Comparison of ENCODE assay signal across 8 cellular contexts in the genomic region with DNA sequence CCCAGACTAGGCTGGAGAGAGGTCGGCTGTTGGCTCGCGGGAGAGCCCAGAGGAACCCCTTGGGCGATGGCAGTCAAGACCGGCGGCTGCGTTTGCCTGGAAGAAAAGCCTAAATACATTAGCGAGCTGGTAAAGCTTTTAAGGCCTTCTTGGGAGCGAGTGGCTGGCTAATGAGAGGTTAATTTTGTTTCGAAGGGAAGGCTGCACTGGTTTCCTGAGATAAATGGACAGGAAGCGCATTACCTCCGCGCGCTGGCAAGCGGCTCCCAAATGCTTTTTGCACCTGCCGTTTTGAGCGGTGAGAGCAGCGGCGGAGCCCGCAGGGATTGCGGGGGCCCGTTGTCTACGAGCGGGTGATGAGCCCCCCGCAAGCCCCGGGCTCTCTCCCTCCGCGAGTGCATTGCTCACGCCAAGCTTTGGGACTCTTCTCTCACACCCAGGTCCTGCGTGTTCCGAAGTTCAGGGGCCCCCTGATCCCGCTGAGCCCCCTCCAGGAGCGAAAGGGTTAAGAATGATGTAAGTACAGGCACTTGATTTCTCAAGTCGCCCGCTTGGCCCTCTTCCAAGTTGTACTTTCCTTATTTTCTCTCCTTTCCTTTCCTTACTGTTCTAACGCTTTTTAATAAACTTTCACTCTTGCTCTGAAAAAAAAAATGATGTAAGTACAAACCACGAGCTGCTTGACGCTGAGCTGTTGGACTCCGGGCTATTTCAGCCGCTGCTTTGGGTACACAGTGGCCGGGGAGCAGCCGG. TPM values are rescaled to one million over a fixed set of nuclear protein-coding genes. Genes with fewer than 3 reads are reported as not detected.
DNase-seq lines count a peak whose midpoint lies in the region; ATAC-seq and TF ChIP-seq lines count a peak whose summit lies in the region.

No MANE protein-coding gene starts in this region.

- H3K9me3 ChIP-seq in gastroesophageal sphincter, result no peaks in the 10 kb centered on the region

- H3K4me3 Mint-ChIP-seq in activated T-helper 1 cell treated with anti-CD3 and anti-CD28 coated beads, Interleukin-12 subunit alpha, Interleukin-12 subunit beta, Interleukin-2, Interleukin-4 antibody, amounts not matched to agents 30 ng/mL and 10 ng/mL and 1 ng/mL, durations not matched to agents 14 hours and 24 hours and 36 hours, result peak overlapping the region; percentile 87

- no peaks in the 10 kb centered on the region for H3K27me3 ChIP-seq in gastroesophageal sphincter

- H3K36me3 ChIP-seq in gastroesophageal sphincter, result no peaks in the 10 kb centered on the region

- H3K4me1 ChIP-seq in gastroesophageal sphincter, result peaks cover 0 to 40% (median 9%) of the 10 kb centered on the region in 3 donors

- TF ChIP-seq POLR2A in gastroesophageal sphincter (IDR thresholded peaks at IDR 0.05), result no peak

- no peak for TF ChIP-seq CTCF in gastroesophageal sphincter (IDR thresholded peaks at IDR 0.05)

- peak; percentile 31 for DNase-seq in activated CD4-positive, CD25-positive, alpha-beta regulatory T cell treated with anti-CD3 and anti-CD28 coated beads, Interleukin-2, amount 50 U/mL, for 72 hours
- no peak for DNase-seq in activated CD4-positive, CD25-positive, alpha-beta regulatory T cell (lab: John Stamatoyannopoulos, UW)
- DNase-seq in NCI-H345 (lab: John Stamatoyannopoulos, UW) (peak; percentile 69), nucleus accumbens (lab: John Stamatoyannopoulos, UW) (peak in 44 of 56 donors; percentile 7 to 80 (median 51))
- DNase-seq in activated T-helper 1 cell treated with anti-CD3 and anti-CD28 coated beads, Interleukin-12 subunit alpha, Interleukin-12 subunit beta, Interleukin-2, Interleukin-4 antibody, amounts not matched to agents 30 ng/mL and 10 ng/mL and 1 ng/mL, durations not matched to agents 14 hours and 24 hours and 36 hours (ENCODE audit: low spot score), result peak; percentile 4

- peaks cover 79% of the 10 kb centered on the region for H3K27me3 Mint-ChIP-seq in activated T-helper 1 cell treated with anti-CD3 and anti-CD28 coated beads, Interleukin-12 subunit alpha, Interleukin-12 subunit beta, Interleukin-2, Interleukin-4 antibody, amounts not matched to agents 30 ng/mL and 10 ng/mL and 1 ng/mL, durations not matched to agents 14 hours and 24 hours and 36 hours (ENCODE audit: insufficient read depth)

- H3K36me3 Mint-ChIP-seq in activated T-helper 1 cell treated with anti-CD3 and anti-CD28 coated beads, Interleukin-12 subunit alpha, Interleukin-12 subunit beta, Interleukin-2, Interleukin-4 antibody, amounts not matched to agents 30 ng/mL and 10 ng/mL and 1 ng/mL, durations not matched to agents 14 hours and 24 hours and 36 hours (ENCODE audit: low read depth), result no peaks in the 10 kb centered on the region

- TF ChIP-seq EP300 in gastroesophageal sphincter (IDR thresholded peaks at IDR 0.05), result no peak

- H3K9me3 Mint-ChIP-seq in activated T-helper 1 cell treated with anti-CD3 and anti-CD28 coated beads, Interleukin-12 subunit alpha, Interleukin-12 subunit beta, Interleukin-2, Interleukin-4 antibody, amounts not matched to agents 30 ng/mL and 10 ng/mL and 1 ng/mL, durations not matched to agents 14 hours and 24 hours and 36 hours, result no peaks in the 10 kb centered on the region

- H3K4me1 Mint-ChIP-seq in activated T-helper 1 cell treated with anti-CD3 and anti-CD28 coated beads, Interleukin-12 subunit alpha, Interleukin-12 subunit beta, Interleukin-2, Interleukin-4 antibody, amounts not matched to agents 30 ng/mL and 10 ng/mL and 1 ng/mL, durations not matched to agents 14 hours and 24 hours and 36 hours (ENCODE audit: low read depth), result peaks cover 56% of the 10 kb centered on the region

- 0 to 1% methylated on average over 8 to 26 of the region's 42 CpGs for WGBS in gastroesophageal sphincter (ENCODE audit: low coverage in 1 of 2), 2 donors

- ATAC-seq in gastroesophageal sphincter (no peak), GM21515 (IDR thresholded peaks at IDR 0.05; ENCODE audit: unreplicated experiment) (no peak), GM18873 (IDR thresholded peaks at IDR 0.05; ENCODE audit: low FRiP score, unreplicated experiment) (no peak)

- peak overlapping the region; percentile 78 to 96 (median 94) for H3K27ac ChIP-seq in gastroesophageal sphincter

- intact Hi-C loops in activated T-helper 1 cell treated with anti-CD3 and anti-CD28 coated beads, Interleukin-12 subunit alpha, Interleukin-12 subunit beta, Interleukin-2, Interleukin-4 antibody, amounts not matched to agents 30 ng/mL and 10 ng/mL and 1 ng/mL, durations not matched to agents 14 hours and 24 hours and 36 hours (cut with micrococcal nuclease), result loop anchor here (5.0 to 10.0 kb wide), 2 partner anchors 264 to 538 kb away; no protein-coding TSS in a partner anchor

- H3K4me3 ChIP-seq in gastroesophageal sphincter, result peak overlapping the region; percentile 62 to 89

- H3K27ac Mint-ChIP-seq in activated T-helper 1 cell treated with anti-CD3 and anti-CD28 coated beads, Interleukin-12 subunit alpha, Interleukin-12 subunit beta, Interleukin-2, Interleukin-4 antibody, amounts not matched to agents 30 ng/mL and 10 ng/mL and 1 ng/mL, durations not matched to agents 14 hours and 24 hours and 36 hours, result no peak overlapping the region

RNA-seq across cellular contexts. Expression of a gene that starts 3.1 kb away (rescaled TPM):
- 0.29 and 0.39 TPM in 2 replicates for total RNA-seq in activated T-helper 1 cell treated with anti-CD3 and anti-CD28 coated beads, Interleukin-12 subunit alpha, Interleukin-12 subunit beta, Interleukin-2, Interleukin-4 antibody, amounts not matched to agents 30 ng/mL and 10 ng/mL and 1 ng/mL, durations not matched to agents 14 hours and 24 hours and 36 hours
- total RNA-seq in gastroesophageal sphincter, result 100 to 1,000 TPM in 3 of 4 donors, 10 to 100 TPM in 1; 37.3 to 248 (median 174) TPM

Comparison
In these comparisons a context has a peak if more than half of its experiments do, and no peak if none do; other contexts are left out.
1. DNase-seq: peak in activated CD4-positive, CD25-positive, alpha-beta regulatory T cell treated with anti-CD3 and anti-CD28 coated beads, Interleukin-2, amount 50 U/mL, for 72 hours (single experiment), NCI-H345 (single experiment), activated T-helper 1 cell treated with anti-CD3 and anti-CD28 coated beads, Interleukin-12 subunit alpha, Interleukin-12 subunit beta, Interleukin-2, Interleukin-4 antibody, amounts not matched to agents 30 ng/mL and 10 ng/mL and 1 ng/mL, durations not matched to agents 14 hours and 24 hours and 36 hours (single experiment) and nucleus accumbens (44 of 56); none in activated CD4-positive, CD25-positive, alpha-beta regulatory T cell (0 of 4).
2. RNA of a gene that starts 3.1 kb away (total RNA-seq): 37.3 to 248 TPM in gastroesophageal sphincter; 0.29 to 0.39 TPM in activated T-helper 1 cell treated with anti-CD3 and anti-CD28 coated beads, Interleukin-12 subunit alpha, Interleukin-12 subunit beta, Interleukin-2, Interleukin-4 antibody, amounts not matched to agents 30 ng/mL and 10 ng/mL and 1 ng/mL, durations not matched to agents 14 hours and 24 hours and 36 hours; every median in the first group is over 10 times any median in the second.